9 cellular contexts compared by ENCODE assay signal in genomic region chr4:31674313-31674947, GRCh38.
A peak's percentile ranks its signal among the peaks of the same experiment; 100 is the strongest.
DNase-seq lines count a peak whose midpoint lies in the region; ATAC-seq and TF ChIP-seq lines count a peak whose summit lies in the region.
"Had no signal": no experiment of that assay in that cellular context is flagged by ENCODE, and none has a peak within 500 bp of the region (broad histone marks: within the 10 kb centered on the region; RNA-seq: fewer than 3 reads in every experiment).

No MANE protein-coding gene starts in this region.

- intact Hi-C loops in CD14-positive monocyte (cut with micrococcal nuclease), result no loop called here
- intact Hi-C loops in adrenal gland (cut with DNase I), result no loop called here

- no peak overlapping the region for H3K27ac ChIP-seq in adrenal gland
- H3K27ac ChIP-seq: epithelial cell of prostate had no signal

- no peaks in the 10 kb centered on the region for H3K27me3 ChIP-seq in adrenal gland

- no peaks in the 10 kb centered on the region for H3K9me3 Mint-ChIP-seq in CD14-positive monocyte

- H3K4me1 Mint-ChIP-seq in CD14-positive monocyte, result no peaks in the 10 kb centered on the region

- DNase-seq in CD14-positive monocyte (ENCODE audit: low spot score) (no peak), HT1080 (ENCODE audit: low read depth) (peak; percentile 26), adrenal gland (peak in 3 of 7 donors; percentile 14 to 39 (median 17)), kidney tubule cell (ENCODE audit: low spot score) (peak; percentile 20), dermis blood vessel endothelial cell (no peak), cerebellum (ENCODE audit: low spot score) (no peak), GOT3 (lab: John Stamatoyannopoulos, UW) (no peak)

- TF ChIP-seq CTCF in CD14-positive monocyte (IDR thresholded peaks at IDR 0.05), result peak; percentile 14
- peak; percentile 27 to 53 (median 51) for TF ChIP-seq CTCF in adrenal gland (IDR thresholded peaks at IDR 0.05)

- H3K4me3 Mint-ChIP-seq in CD14-positive monocyte, result no peak overlapping the region

- TF ChIP-seq POLR2A in adrenal gland (IDR thresholded peaks at IDR 0.05), result no peak

- H3K36me3 ChIP-seq in adrenal gland (replicated peaks in 1 of 2), result no peaks in the 10 kb centered on the region

- H3K27ac Mint-ChIP-seq in CD14-positive monocyte, result no peak overlapping the region

- no peaks in the 10 kb centered on the region for H3K4me1 ChIP-seq in adrenal gland (replicated peaks in 1 of 2)

- ATAC-seq in HG02571 (IDR thresholded peaks at IDR 0.05; ENCODE audit: unreplicated experiment), result no peak

- H3K9me3 ChIP-seq in adrenal gland (replicated peaks in 1 of 3), result no peaks in the 10 kb centered on the region

- peaks cover 0 to 1% (median 0%) of the 10 kb centered on the region in 3 donors for H3K27me3 Mint-ChIP-seq in CD14-positive monocyte (ENCODE audit: low read depth in 3 of 3)

- WGBS in adrenal gland, 4 donors, result 25 to 63% (median 46%) methylated on average over 1 of the region's 1 CpG

- no peaks in the 10 kb centered on the region for H3K36me3 Mint-ChIP-seq in CD14-positive monocyte

- no peak overlapping the region for H3K4me3 ChIP-seq in adrenal gland

Comparison
In these comparisons a context has a peak if more than half of its experiments do, and no peak if none do; other contexts are left out.
1. DNase-seq: peak in HT1080 (single experiment) and kidney tubule cell (single experiment); none in CD14-positive monocyte (single experiment), dermis blood vessel endothelial cell (single experiment), cerebellum (single experiment) and GOT3 (single experiment).